13 cellular contexts compared by ENCODE assay signal in the genomic region with DNA sequence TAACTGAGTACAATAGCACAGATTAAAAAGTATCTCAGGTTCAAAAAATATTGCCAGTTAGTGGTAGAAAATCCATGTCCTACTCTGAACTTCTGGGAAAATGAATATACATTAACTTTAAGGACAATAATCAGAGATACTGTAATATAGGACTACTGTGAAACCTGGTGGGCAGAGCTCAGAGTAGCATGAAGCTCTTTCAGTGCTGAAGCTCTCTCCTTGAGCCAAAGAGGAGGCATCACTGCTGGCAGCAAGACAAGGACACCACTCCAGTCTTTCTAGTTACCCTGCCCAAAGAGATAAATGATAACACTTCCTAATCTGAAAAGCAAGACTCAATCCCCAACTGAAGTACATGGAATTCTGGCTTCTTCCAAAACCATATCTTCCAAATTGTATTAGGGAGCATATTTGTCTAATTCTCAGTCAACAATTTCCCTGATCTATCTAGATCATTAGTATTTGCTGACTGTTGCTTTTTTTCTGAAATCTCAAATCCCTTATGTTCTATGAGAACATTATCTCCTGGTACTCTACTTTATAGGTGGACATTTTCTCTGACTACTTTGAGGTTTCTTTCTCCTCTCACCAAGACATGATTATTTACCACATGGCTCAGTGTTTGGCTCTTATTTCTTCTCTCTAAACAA. TPM values are rescaled to one million over a fixed set of nuclear protein-coding genes. Genes with fewer than 3 reads are reported as not detected.
DNase-seq lines count a peak whose midpoint lies in the region; ATAC-seq, FAIRE-seq and TF ChIP-seq lines count a peak whose summit lies in the region.
"Had no signal": no experiment of that assay in that cellular context is flagged by ENCODE, and none has a peak within 500 bp of the region (broad histone marks: within the 10 kb centered on the region; RNA-seq: fewer than 3 reads in every experiment).

No MANE protein-coding gene starts in this region.

- DNase-seq in HCT116 (ENCODE audit: low read depth, low spot score), result no peak
- peak in 6 of 7 donors; percentile 32 to 55 (median 41) for DNase-seq in adrenal gland
- no peak for DNase-seq in foreskin keratinocyte
- no peak for DNase-seq in suprapubic skin (ENCODE audit: low spot score in 2 of 2)
- no peak for DNase-seq in GM19239 (ENCODE audit: insufficient read length, low spot score)
- no peak for DNase-seq in T1000 (lab: John Stamatoyannopoulos, UW)
- DNase-seq: MM.1S, NCI-H1105, NCI-H1694 treated with DMSO at 0.1 percent for 48 hours, SK-N-SH had no signal

- H3K27me3 ChIP-seq in HCT116 (ENCODE audit: insufficient read depth, low read length), result no peaks in the 10 kb centered on the region
- H3K27me3 ChIP-seq in adrenal gland, result no peaks in the 10 kb centered on the region
- no peaks in the 10 kb centered on the region for H3K27me3 ChIP-seq in foreskin keratinocyte
- no peaks in the 10 kb centered on the region for H3K27me3 ChIP-seq in suprapubic skin
- H3K27me3 ChIP-seq: BLaER1 treated with 17β-estradiol and CSF1 and Interleukin-3, amounts not matched to agents 10 nM and 100 nM had no signal

- no peaks in the 10 kb centered on the region for H3K9me3 ChIP-seq in HCT116 (ENCODE audit: control insufficient read depth in 1 of 2, insufficient read depth in 1 of 2, low read depth in 1 of 2, low read length in 2 of 2)
- H3K9me3 ChIP-seq in adrenal gland (replicated peaks in 1 of 3), result no peaks in the 10 kb centered on the region
- no peaks in the 10 kb centered on the region for H3K9me3 ChIP-seq in suprapubic skin
- H3K9me3 ChIP-seq: BLaER1 treated with 17β-estradiol and CSF1 and Interleukin-3, amounts not matched to agents 10 nM and 100 nM; SK-N-SH had no signal

- H3K79me2 ChIP-seq in HCT116 (ENCODE audit: insufficient read depth, low read length), result no peaks in the 10 kb centered on the region

- no peaks in the 10 kb centered on the region for H3K9me2 ChIP-seq in HCT116 (ENCODE audit: insufficient read depth)
- H3K9me2 ChIP-seq: SK-N-SH had no signal

- BruUV-seq in HCT116 (replicated peaks; lab: Mats Ljungman, UMichigan), result no TSS peak

- TF ChIP-seq CTCF in HCT116 (IDR thresholded peaks at IDR 0.05 in 2 of 3, conservative IDR thresholded peaks at IDR 0.05 in 1 of 3; ENCODE audit: borderline replicate concordance in 1 of 3, insufficient read depth in 1 of 3, low read depth in 2 of 3, low read length in 2 of 3), result no peak
- no peak for TF ChIP-seq CTCF in adrenal gland (IDR thresholded peaks at IDR 0.05)
- TF ChIP-seq CTCF in foreskin keratinocyte (conservative IDR thresholded peaks at IDR 0.05), result no peak
- no peak for TF ChIP-seq CTCF in suprapubic skin (IDR thresholded peaks at IDR 0.05)

- TF ChIP-seq RAD21 in HCT116 (IDR thresholded peaks at IDR 0.05; ENCODE audit: low read depth), result no peak

- intact Hi-C loops in HCT116 (cut with micrococcal nuclease) (no loop called here), adrenal gland (cut with DNase I) (no loop called here)

- TF ChIP-seq POLR2A in HCT116 (IDR thresholded peaks at IDR 0.05; ENCODE audit: borderline replicate concordance, extremely low read depth, insufficient read depth, insufficient read length) (no peak), adrenal gland (IDR thresholded peaks at IDR 0.05) (no peak), suprapubic skin (IDR thresholded peaks at IDR 0.05) (no peak)

- ATAC-seq in HCT116 (no peak), foreskin keratinocyte (no peak), GM19324 (IDR thresholded peaks at IDR 0.05; ENCODE audit: low FRiP score, unreplicated experiment) (no peak)
- ATAC-seq: GM23338 had no signal

- H3K4me3 ChIP-seq in HCT116 (replicated peaks in 1 of 2; ENCODE audit: low read depth in 1 of 2, low read length in 2 of 2) (no peak overlapping the region), adrenal gland (no peak overlapping the region), suprapubic skin (no peak overlapping the region)
- H3K4me3 ChIP-seq: BLaER1 treated with 17β-estradiol and CSF1 and Interleukin-3, amounts not matched to agents 10 nM and 100 nM; GM23338 had no signal

- 0 out of 2 replicates have a peak overlapping the region, but pooled peaks have one; percentile 4 for H3K4me2 ChIP-seq in HCT116 (ENCODE audit: low read length)
- H3K4me2 ChIP-seq: BLaER1 treated with 17β-estradiol and CSF1 and Interleukin-3, amounts not matched to agents 10 nM and 100 nM; GM23338; SK-N-SH had no signal

- H3K4me1 ChIP-seq in HCT116 (ENCODE audit: control insufficient read depth in 1 of 2, insufficient read depth in 2 of 2, low read length in 2 of 2), result peaks cover 0 to 10% of the 10 kb centered on the region in 2 experiments; a peak in 2 of 4 replicates
- no peaks in the 10 kb centered on the region for H3K4me1 ChIP-seq in adrenal gland (replicated peaks in 1 of 2)
- H3K4me1 ChIP-seq in foreskin keratinocyte, result peaks cover 18% of the 10 kb centered on the region
- peaks cover 16% of the 10 kb centered on the region for H3K4me1 ChIP-seq in suprapubic skin
- H3K4me1 ChIP-seq: BLaER1 treated with 17β-estradiol and CSF1 and Interleukin-3, amounts not matched to agents 10 nM and 100 nM had no signal

- POLR2A ChIA-PET in HCT116 (lab: Charles Lee), result no interaction called here

- H3K27ac ChIP-seq in HCT116 (ENCODE audit: low read depth, low read length), result no peak overlapping the region
- H3K27ac ChIP-seq in adrenal gland, result no peak overlapping the region
- H3K27ac ChIP-seq in foreskin keratinocyte, result peak overlapping the region; percentile 63
- H3K27ac ChIP-seq in suprapubic skin, result peak overlapping the region; percentile 52
- H3K27ac ChIP-seq: BLaER1 treated with 17β-estradiol and CSF1 and Interleukin-3, amounts not matched to agents 10 nM and 100 nM had no signal

- no peak overlapping the region for H2AFZ ChIP-seq in HCT116 (ENCODE audit: low read depth, low read length, poor library complexity, severe bottlenecking)
- H2AFZ ChIP-seq: GM23338 had no signal

- H3K36me3 ChIP-seq in HCT116 (ENCODE audit: control insufficient read depth in 1 of 2, insufficient read depth in 2 of 2, low read length in 2 of 2) (no peaks in the 10 kb centered on the region), adrenal gland (replicated peaks in 1 of 2) (no peaks in the 10 kb centered on the region), suprapubic skin (no peaks in the 10 kb centered on the region)
- H3K36me3 ChIP-seq: BLaER1 treated with 17β-estradiol and CSF1 and Interleukin-3, amounts not matched to agents 10 nM and 100 nM had no signal

- H3K9ac ChIP-seq in HCT116 (ENCODE audit: low read length), result no peak overlapping the region
- H3K9ac ChIP-seq: BLaER1 treated with 17β-estradiol and CSF1 and Interleukin-3, amounts not matched to agents 10 nM and 100 nM; SK-N-SH had no signal

- FAIRE-seq in GM19239 (lab: Jason Lieb, UNC), result no peak

- RAD21 ChIA-PET in HCT116 (lab: Charles Lee; ENCODE audit: low non-redundant PET in 1 of 2, low total read pairs in 2 of 2, uncharacterized antibody in 2 of 2, unreplicated experiment in 2 of 2), result no interaction called here

- no peak for TF ChIP-seq EP300 in suprapubic skin (IDR thresholded peaks at IDR 0.05)

- CTCF ChIA-PET in HCT116 (lab: Charles Lee), result no interaction called here

- H4K20me1 ChIP-seq in HCT116 (ENCODE audit: insufficient read depth), result no peaks in the 10 kb centered on the region
- H4K20me1 ChIP-seq: BLaER1 treated with 17β-estradiol and CSF1 and Interleukin-3, amounts not matched to agents 10 nM and 100 nM had no signal

TF ChIP-seq in HCT116, 20 proteins besides CTCF, POLR2A, EP300 and RAD21:
- TF ChIP-seq SP1 (IDR thresholded peaks at IDR 0.05; ENCODE audit: low read depth) (no peak), TCF7L2 (IDR thresholded peaks at IDR 0.05; ENCODE audit: borderline replicate concordance, extremely low read depth, insufficient read depth, insufficient read length) (no peak), SRF (IDR thresholded peaks at IDR 0.05; ENCODE audit: low read depth) (no peak), CBX3 (IDR thresholded peaks at IDR 0.05; ENCODE audit: low read depth) (no peak), ZNF274 (IDR thresholded peaks at IDR 0.05; ENCODE audit: low read depth, low read length) (no peak), POLR2AphosphoS5 (IDR thresholded peaks at IDR 0.05; ENCODE audit: low read depth, low read length) (no peak), EZH2phosphoT487 (IDR thresholded peaks at IDR 0.05; ENCODE audit: borderline replicate concordance) (no peak), FOSL1 (IDR thresholded peaks at IDR 0.05; ENCODE audit: low read depth) (no peak)
- TF ChIP-seq, protein P1, sequence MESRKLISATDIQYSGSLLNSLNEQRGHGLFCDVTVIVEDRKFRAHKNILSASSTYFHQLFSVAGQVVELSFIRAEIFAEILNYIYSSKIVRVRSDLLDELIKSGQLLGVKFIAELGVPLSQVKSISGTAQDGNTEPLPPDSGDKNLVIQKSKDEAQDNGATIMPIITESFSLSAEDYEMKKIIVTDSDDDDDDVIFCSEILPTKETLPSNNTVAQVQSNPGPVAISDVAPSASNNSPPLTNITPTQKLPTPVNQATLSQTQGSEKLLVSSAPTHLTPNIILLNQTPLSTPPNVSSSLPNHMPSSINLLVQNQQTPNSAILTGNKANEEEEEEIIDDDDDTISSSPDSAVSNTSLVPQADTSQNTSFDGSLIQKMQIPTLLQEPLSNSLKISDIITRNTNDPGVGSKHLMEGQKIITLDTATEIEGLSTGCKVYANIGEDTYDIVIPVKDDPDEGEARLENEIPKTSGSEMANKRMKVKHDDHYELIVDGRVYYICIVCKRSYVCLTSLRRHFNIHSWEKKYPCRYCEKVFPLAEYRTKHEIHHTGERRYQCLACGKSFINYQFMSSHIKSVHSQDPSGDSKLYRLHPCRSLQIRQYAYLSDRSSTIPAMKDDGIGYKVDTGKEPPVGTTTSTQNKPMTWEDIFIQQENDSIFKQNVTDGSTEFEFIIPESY (IDR thresholded peaks at IDR 0.05; ENCODE audit: extremely low read depth, insufficient replicate concordance, low read length), result no peak

RNA-seq across cellular contexts. Expression of a gene that starts 55.9 kb away (rescaled TPM):
- total RNA-seq in HCT116 (2021; ENCODE audit: unreplicated experiment), result 0.20 TPM
- 0.08 and 0.10 TPM in 2 replicates for polyA plus RNA-seq in HCT116 (2012)
- 100 to 1,000 TPM in 1 of 8 donors, 10 to 100 TPM in 7; 15.6 to 155 (median 76.2) TPM for total RNA-seq in adrenal gland
- 10 to 100 TPM; 28.2 to 53.4 (median 39.3) TPM for polyA plus RNA-seq in adrenal gland
- total RNA-seq in foreskin keratinocyte, result 1.9 and 5.4 TPM in 2 replicates
- polyA plus RNA-seq in foreskin keratinocyte, result 0.99 and 3.0 TPM in 2 replicates
- total RNA-seq in suprapubic skin, result 100 to 1,000 TPM; 524 to 822 (median 675) TPM

Comparison
In these comparisons a context has a peak if more than half of its experiments do, and no peak if none do; other contexts are left out.
1. DNase-seq: peak in adrenal gland (6 of 7); none in HCT116 (single experiment), foreskin keratinocyte (0 of 2), suprapubic skin (0 of 2), GM19239 (single experiment) and T1000 (single experiment).
2. H3K27ac ChIP-seq: peak in foreskin keratinocyte (single experiment) and suprapubic skin (single experiment); none in HCT116 (single experiment) and adrenal gland (0 of 5).